In genomic region chr3:49171119-49171774, GRCh38 we compare ENCODE assay signal across 1 cellular context.
TF ChIP-seq lines count a peak whose summit lies in the region.

TSS of gene KLHDC8B (plus strand) at chr3:49171598. CDS start at chr3:49172770, 1,172 bp downstream.

TF ChIP-seq in HepG2, 621 proteins besides CTCF, POLR2A, EP300 and RAD21 (continued from another document and continues in another):
- no peak for TF ChIP-seq ETS1 (CRISPR knock-in tag; IDR thresholded peaks at IDR 0.05)
- no peak for TF ChIP-seq ZNF260 (CRISPR knock-in tag; IDR thresholded peaks at IDR 0.05; ENCODE audit: borderline replicate concordance, low read depth)
- no peak for TF ChIP-seq CREBL2 (CRISPR knock-in tag; IDR thresholded peaks at IDR 0.05; ENCODE audit: borderline replicate concordance)
- peak; percentile 87 for TF ChIP-seq SALL1 (CRISPR knock-in tag; IDR thresholded peaks at IDR 0.05)
- TF ChIP-seq TRIM24 (CRISPR knock-in tag; IDR thresholded peaks at IDR 0.05): peak; percentile 39; the same call in 1 of the 2 replicates
- TF ChIP-seq, protein P1, sequence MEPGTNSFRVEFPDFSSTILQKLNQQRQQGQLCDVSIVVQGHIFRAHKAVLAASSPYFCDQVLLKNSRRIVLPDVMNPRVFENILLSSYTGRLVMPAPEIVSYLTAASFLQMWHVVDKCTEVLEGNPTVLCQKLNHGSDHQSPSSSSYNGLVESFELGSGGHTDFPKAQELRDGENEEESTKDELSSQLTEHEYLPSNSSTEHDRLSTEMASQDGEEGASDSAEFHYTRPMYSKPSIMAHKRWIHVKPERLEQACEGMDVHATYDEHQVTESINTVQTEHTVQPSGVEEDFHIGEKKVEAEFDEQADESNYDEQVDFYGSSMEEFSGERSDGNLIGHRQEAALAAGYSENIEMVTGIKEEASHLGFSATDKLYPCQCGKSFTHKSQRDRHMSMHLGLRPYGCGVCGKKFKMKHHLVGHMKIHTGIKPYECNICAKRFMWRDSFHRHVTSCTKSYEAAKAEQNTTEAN (CRISPR knock-in tag; conservative IDR thresholded peaks at IDR 0.05): no peak
- peak; percentile 69 for TF ChIP-seq ZNF414 (CRISPR knock-in tag; IDR thresholded peaks at IDR 0.05)
- TF ChIP-seq, protein P2, sequence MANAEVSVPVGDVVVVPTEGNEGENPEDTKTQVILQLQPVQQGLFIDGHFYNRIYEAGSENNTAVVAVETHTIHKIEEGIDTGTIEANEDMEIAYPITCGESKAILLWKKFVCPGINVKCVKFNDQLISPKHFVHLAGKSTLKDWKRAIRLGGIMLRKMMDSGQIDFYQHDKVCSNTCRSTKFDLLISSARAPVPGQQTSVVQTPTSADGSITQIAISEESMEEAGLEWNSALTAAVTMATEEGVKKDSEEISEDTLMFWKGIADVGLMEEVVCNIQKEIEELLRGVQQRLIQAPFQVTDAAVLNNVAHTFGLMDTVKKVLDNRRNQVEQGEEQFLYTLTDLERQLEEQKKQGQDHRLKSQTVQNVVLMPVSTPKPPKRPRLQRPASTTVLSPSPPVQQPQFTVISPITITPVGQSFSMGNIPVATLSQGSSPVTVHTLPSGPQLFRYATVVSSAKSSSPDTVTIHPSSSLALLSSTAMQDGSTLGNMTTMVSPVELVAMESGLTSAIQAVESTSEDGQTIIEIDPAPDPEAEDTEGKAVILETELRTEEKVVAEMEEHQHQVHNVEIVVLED (CRISPR knock-in tag; IDR thresholded peaks at IDR 0.05; ENCODE audit: borderline replicate concordance): 0 out of 2 replicates have a peak, but pooled peaks have one; percentile 55
- no peak for TF ChIP-seq ZNF282 (IDR thresholded peaks at IDR 0.05; ENCODE audit: partially characterized antibody)
- no peak for TF ChIP-seq NCOA1 (CRISPR knock-in tag; IDR thresholded peaks at IDR 0.05)
- peak; percentile 65; the same call in 1 of the 2 replicates for TF ChIP-seq MIXL1 (CRISPR knock-in tag; IDR thresholded peaks at IDR 0.05)
- TF ChIP-seq THAP8 (CRISPR knock-in tag; IDR thresholded peaks at IDR 0.05; ENCODE audit: borderline replicate concordance): peak; percentile 34; the same call in 1 of the 2 replicates
- peak; percentile 77 for TF ChIP-seq UBTF (CRISPR knock-in tag; IDR thresholded peaks at IDR 0.05)
- 0 out of 2 replicates have a peak, but pooled peaks have one; percentile 40 for TF ChIP-seq ZNF235 (CRISPR knock-in tag; IDR thresholded peaks at IDR 0.05; ENCODE audit: borderline replicate concordance)
- TF ChIP-seq DMAP1 (CRISPR knock-in tag; IDR thresholded peaks at IDR 0.05): peak; percentile 51; the same call in 1 of the 2 replicates
- TF ChIP-seq NR2F1 (CRISPR knock-in tag; IDR thresholded peaks at IDR 0.05): peak in 1 of 2 experiments; percentile 15; a peak in 1 of 4 replicates
- peak; percentile 85 for TF ChIP-seq HDAC1 (CRISPR knock-in tag; IDR thresholded peaks at IDR 0.05)
- TF ChIP-seq SP5 (CRISPR knock-in tag; IDR thresholded peaks at IDR 0.05; ENCODE audit: borderline replicate concordance, low read depth): peak; percentile 47; the same call in 1 of the 2 replicates
- peak; percentile 81 for TF ChIP-seq ZMYM3 (CRISPR knock-in tag; IDR thresholded peaks at IDR 0.05)
- peak; percentile 72 for TF ChIP-seq MXD3 (CRISPR knock-in tag; IDR thresholded peaks at IDR 0.05)
- TF ChIP-seq ZNF382 (CRISPR knock-in tag; IDR thresholded peaks at IDR 0.05; ENCODE audit: borderline replicate concordance): no peak
- TF ChIP-seq ZNF563 (CRISPR knock-in tag; IDR thresholded peaks at IDR 0.05): no peak; the same call in none of the 2 replicates
- peak; percentile 74 for TF ChIP-seq ZNF335 (CRISPR knock-in tag; IDR thresholded peaks at IDR 0.05)
- 0 out of 2 replicates have a peak, but pooled peaks have one; percentile 25 for TF ChIP-seq PRDM15 (CRISPR knock-in tag; IDR thresholded peaks at IDR 0.05)
- TF ChIP-seq SP1 (IDR thresholded peaks at IDR 0.05): no peak
- TF ChIP-seq SP1 (CRISPR knock-in tag; IDR thresholded peaks at IDR 0.05): peak; percentile 81
- peak; percentile 70; the same call in 1 of the 2 replicates for TF ChIP-seq ZNF670 (CRISPR knock-in tag; IDR thresholded peaks at IDR 0.05; ENCODE audit: borderline replicate concordance)
- peak; percentile 77; the same call in 1 of the 2 replicates for TF ChIP-seq WIZ (CRISPR knock-in tag; IDR thresholded peaks at IDR 0.05)
- TF ChIP-seq CHD4 (IDR thresholded peaks at IDR 0.05; ENCODE audit: borderline replicate concordance, low read length): peak; percentile 71; the same call in 1 of the 2 replicates
- TF ChIP-seq, protein P3, sequence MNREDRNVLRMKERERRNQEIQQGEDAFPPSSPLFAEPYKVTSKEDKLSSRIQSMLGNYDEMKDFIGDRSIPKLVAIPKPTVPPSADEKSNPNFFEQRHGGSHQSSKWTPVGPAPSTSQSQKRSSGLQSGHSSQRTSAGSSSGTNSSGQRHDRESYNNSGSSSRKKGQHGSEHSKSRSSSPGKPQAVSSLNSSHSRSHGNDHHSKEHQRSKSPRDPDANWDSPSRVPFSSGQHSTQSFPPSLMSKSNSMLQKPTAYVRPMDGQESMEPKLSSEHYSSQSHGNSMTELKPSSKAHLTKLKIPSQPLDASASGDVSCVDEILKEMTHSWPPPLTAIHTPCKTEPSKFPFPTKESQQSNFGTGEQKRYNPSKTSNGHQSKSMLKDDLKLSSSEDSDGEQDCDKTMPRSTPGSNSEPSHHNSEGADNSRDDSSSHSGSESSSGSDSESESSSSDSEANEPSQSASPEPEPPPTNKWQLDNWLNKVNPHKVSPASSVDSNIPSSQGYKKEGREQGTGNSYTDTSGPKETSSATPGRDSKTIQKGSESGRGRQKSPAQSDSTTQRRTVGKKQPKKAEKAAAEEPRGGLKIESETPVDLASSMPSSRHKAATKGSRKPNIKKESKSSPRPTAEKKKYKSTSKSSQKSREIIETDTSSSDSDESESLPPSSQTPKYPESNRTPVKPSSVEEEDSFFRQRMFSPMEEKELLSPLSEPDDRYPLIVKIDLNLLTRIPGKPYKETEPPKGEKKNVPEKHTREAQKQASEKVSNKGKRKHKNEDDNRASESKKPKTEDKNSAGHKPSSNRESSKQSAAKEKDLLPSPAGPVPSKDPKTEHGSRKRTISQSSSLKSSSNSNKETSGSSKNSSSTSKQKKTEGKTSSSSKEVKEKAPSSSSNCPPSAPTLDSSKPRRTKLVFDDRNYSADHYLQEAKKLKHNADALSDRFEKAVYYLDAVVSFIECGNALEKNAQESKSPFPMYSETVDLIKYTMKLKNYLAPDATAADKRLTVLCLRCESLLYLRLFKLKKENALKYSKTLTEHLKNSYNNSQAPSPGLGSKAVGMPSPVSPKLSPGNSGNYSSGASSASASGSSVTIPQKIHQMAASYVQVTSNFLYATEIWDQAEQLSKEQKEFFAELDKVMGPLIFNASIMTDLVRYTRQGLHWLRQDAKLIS (CRISPR knock-in tag; IDR thresholded peaks at IDR 0.05): peak; percentile 74; the same call in 1 of the 2 replicates
